ENCODE assay signal across 12 cellular contexts in genomic region chr7:99395616-99396327, GRCh38. TPM values are rescaled to one million over a fixed set of nuclear protein-coding genes. Genes with fewer than 3 reads are reported as not detected.
A peak's percentile ranks its signal among the peaks of the same experiment; 100 is the strongest.
DNase-seq lines count a peak whose midpoint lies in the region; ATAC-seq and TF ChIP-seq lines count a peak whose summit lies in the region.
"Had no signal": no experiment of that assay in that cellular context is flagged by ENCODE, and none has a peak within 500 bp of the region (broad histone marks: within the 10 kb centered on the region; RNA-seq: fewer than 3 reads in every experiment).

No MANE protein-coding gene starts in this region.

- no peak for TF ChIP-seq CTCF in mesothelial cell of epicardium (IDR thresholded peaks at IDR 0.05; ENCODE audit: unreplicated experiment)

- CTCF ChIA-PET in activated CD4-positive, alpha-beta T cell treated with anti-CD3 and anti-CD28 coated beads, Interleukin-2, amount 10 ng/mL, durations not matched to agents 7 days and 5 days (lab: Charles Lee) = no interaction called here

- DNase-seq in activated CD4-positive, alpha-beta T cell treated with anti-CD3 and anti-CD28 coated beads, Interleukin-2, amount 10 ng/mL, durations not matched to agents 7 days and 5 days = no peak
- DNase-seq in activated CD4-positive, alpha-beta T cell treated with anti-CD3 and anti-CD28 coated beads, Interleukin-2, amount 50 U/mL, for 1 hour = no peak
- DNase-seq in activated naive CD8-positive, alpha-beta T cell treated with anti-CD3 and anti-CD28 coated beads, Interleukin-2, amount 10 ng/mL, durations not matched to agents 7 days and 5 days = no peak
- no peak for DNase-seq in mesothelial cell of epicardium (ENCODE audit: low spot score in 2 of 2, unreplicated experiment in 2 of 2)
- no peak for DNase-seq in NCI-H2107 treated with DMSO at 0.1 percent for 48 hours (lab: John Stamatoyannopoulos, UW; ENCODE audit: unreplicated experiment)
- no peak for DNase-seq in GM03348 (ENCODE audit: low spot score)
- DNase-seq in kidney tubule cell (ENCODE audit: low spot score) = no peak
- DNase-seq: dermis blood vessel endothelial cell, pancreas, Peyer's patch, upper lobe of right lung had no signal

- no peak for ATAC-seq in activated naive CD8-positive, alpha-beta T cell treated with anti-CD3 and anti-CD28 coated beads, Interleukin-2, amount 10 ng/mL, durations not matched to agents 7 days and 5 days (ENCODE audit: low read depth)
- ATAC-seq: pancreas, upper lobe of right lung had no signal

- POLR2A ChIA-PET in activated CD4-positive, alpha-beta T cell treated with anti-CD3 and anti-CD28 coated beads, Interleukin-2, amount 10 ng/mL, durations not matched to agents 7 days and 5 days (lab: Charles Lee) = no interaction called here
- POLR2A ChIA-PET in activated naive CD8-positive, alpha-beta T cell treated with anti-CD3 and anti-CD28 coated beads, Interleukin-2, amount 10 ng/mL, durations not matched to agents 7 days and 5 days (lab: Charles Lee) = interaction anchor here (7.3 kb wide), 1 partner anchor 12 kb away, joined by 67 read pairs; the partner anchor contains the start of genes BUD31 and PDAP1

- no peaks in the 10 kb centered on the region for H3K9me3 Mint-ChIP-seq in activated CD4-positive, alpha-beta T cell treated with anti-CD3 and anti-CD28 coated beads, Interleukin-2, amount 10 ng/mL, durations not matched to agents 7 days and 5 days
- no peaks in the 10 kb centered on the region for H3K9me3 Mint-ChIP-seq in activated naive CD8-positive, alpha-beta T cell treated with anti-CD3 and anti-CD28 coated beads, Interleukin-2, amount 10 ng/mL, durations not matched to agents 7 days and 5 days
- H3K9me3 Mint-ChIP-seq in mesothelial cell of epicardium = no peaks in the 10 kb centered on the region

- peaks cover 72% of the 10 kb centered on the region for H3K36me3 Mint-ChIP-seq in activated CD4-positive, alpha-beta T cell treated with anti-CD3 and anti-CD28 coated beads, Interleukin-2, amount 10 ng/mL, durations not matched to agents 7 days and 5 days (ENCODE audit: low read depth)
- H3K36me3 Mint-ChIP-seq in activated naive CD8-positive, alpha-beta T cell treated with anti-CD3 and anti-CD28 coated beads, Interleukin-2, amount 10 ng/mL, durations not matched to agents 7 days and 5 days = peaks cover 12% of the 10 kb centered on the region
- H3K36me3 Mint-ChIP-seq in mesothelial cell of epicardium = peaks cover 15% of the 10 kb centered on the region

- no peak overlapping the region for H3K4me3 Mint-ChIP-seq in activated CD4-positive, alpha-beta T cell treated with anti-CD3 and anti-CD28 coated beads, Interleukin-2, amount 10 ng/mL, durations not matched to agents 7 days and 5 days
- no peak overlapping the region for H3K4me3 Mint-ChIP-seq in activated naive CD8-positive, alpha-beta T cell treated with anti-CD3 and anti-CD28 coated beads, Interleukin-2, amount 10 ng/mL, durations not matched to agents 7 days and 5 days
- no peak overlapping the region for H3K4me3 Mint-ChIP-seq in mesothelial cell of epicardium

- H3K27ac Mint-ChIP-seq in activated CD4-positive, alpha-beta T cell treated with anti-CD3 and anti-CD28 coated beads, Interleukin-2, amount 10 ng/mL, durations not matched to agents 7 days and 5 days = peak overlapping the region; percentile 57
- H3K27ac Mint-ChIP-seq in activated naive CD8-positive, alpha-beta T cell treated with anti-CD3 and anti-CD28 coated beads, Interleukin-2, amount 10 ng/mL, durations not matched to agents 7 days and 5 days = peak overlapping the region; percentile 30
- peak overlapping the region; percentile 34 for H3K27ac Mint-ChIP-seq in mesothelial cell of epicardium

- H3K27me3 Mint-ChIP-seq in activated CD4-positive, alpha-beta T cell treated with anti-CD3 and anti-CD28 coated beads, Interleukin-2, amount 10 ng/mL, durations not matched to agents 7 days and 5 days = no peaks in the 10 kb centered on the region
- H3K27me3 Mint-ChIP-seq in activated naive CD8-positive, alpha-beta T cell treated with anti-CD3 and anti-CD28 coated beads, Interleukin-2, amount 10 ng/mL, durations not matched to agents 7 days and 5 days = no peaks in the 10 kb centered on the region
- H3K27me3 Mint-ChIP-seq in mesothelial cell of epicardium (ENCODE audit: low read depth) = no peaks in the 10 kb centered on the region

- peaks cover 36% of the 10 kb centered on the region for H3K4me1 Mint-ChIP-seq in activated CD4-positive, alpha-beta T cell treated with anti-CD3 and anti-CD28 coated beads, Interleukin-2, amount 10 ng/mL, durations not matched to agents 7 days and 5 days
- H3K4me1 Mint-ChIP-seq in activated naive CD8-positive, alpha-beta T cell treated with anti-CD3 and anti-CD28 coated beads, Interleukin-2, amount 10 ng/mL, durations not matched to agents 7 days and 5 days = peaks cover 13% of the 10 kb centered on the region
- H3K4me1 Mint-ChIP-seq in mesothelial cell of epicardium = peaks cover 14% of the 10 kb centered on the region

- peak; percentile 28 for TF ChIP-seq POLR2A in GM15510 (IDR thresholded peaks at IDR 0.05; ENCODE audit: borderline replicate concordance, extremely low read depth, insufficient read length)

RNA-seq across cellular contexts. Expression of gene PDAP1, which starts 12.6 kb away (rescaled TPM):
- total RNA-seq in activated CD4-positive, alpha-beta T cell treated with anti-CD3 and anti-CD28 coated beads, Interleukin-2, amount 10 ng/mL, durations not matched to agents 7 days and 5 days = 10 to 100 TPM; 81.4 to 81.9 TPM
- total RNA-seq in activated naive CD8-positive, alpha-beta T cell treated with anti-CD3 and anti-CD28 coated beads, Interleukin-2, amount 10 ng/mL, durations not matched to agents 7 days and 5 days = 10 to 100 TPM; 87.1 to 93.5 TPM
- 98.2 to 103 TPM (median 99.4 TPM) in 3 replicates for total RNA-seq in mesothelial cell of epicardium

RNA-seq across cellular contexts. Expression of gene BUD31, which starts 13.0 kb away (rescaled TPM):
- 100 to 1,000 TPM in 1 of 2 experiments, 10 to 100 TPM in 1; 94.2 to 115 TPM for total RNA-seq in activated CD4-positive, alpha-beta T cell treated with anti-CD3 and anti-CD28 coated beads, Interleukin-2, amount 10 ng/mL, durations not matched to agents 7 days and 5 days
- total RNA-seq in activated naive CD8-positive, alpha-beta T cell treated with anti-CD3 and anti-CD28 coated beads, Interleukin-2, amount 10 ng/mL, durations not matched to agents 7 days and 5 days = 10 to 100 TPM; 80.8 to 90.4 TPM
- 63.1 to 79.2 TPM (median 70.3 TPM) in 3 replicates for total RNA-seq in mesothelial cell of epicardium

RNA-seq across cellular contexts. Expression of gene ARPC1B, which starts 21.2 kb away (rescaled TPM):
- total RNA-seq in activated CD4-positive, alpha-beta T cell treated with anti-CD3 and anti-CD28 coated beads, Interleukin-2, amount 10 ng/mL, durations not matched to agents 7 days and 5 days = 100 to 1,000 TPM; 361 to 399 TPM
- 100 to 1,000 TPM; 318 to 319 TPM for total RNA-seq in activated naive CD8-positive, alpha-beta T cell treated with anti-CD3 and anti-CD28 coated beads, Interleukin-2, amount 10 ng/mL, durations not matched to agents 7 days and 5 days
- total RNA-seq in mesothelial cell of epicardium = 30.0 to 35.3 TPM (median 32.5 TPM) in 3 replicates

RNA-seq across cellular contexts. Expression of gene PTCD1, which starts 42.8 kb away (rescaled TPM):
- 1 to 10 TPM; 5.7 to 8.6 TPM for total RNA-seq in activated CD4-positive, alpha-beta T cell treated with anti-CD3 and anti-CD28 coated beads, Interleukin-2, amount 10 ng/mL, durations not matched to agents 7 days and 5 days
- total RNA-seq in activated naive CD8-positive, alpha-beta T cell treated with anti-CD3 and anti-CD28 coated beads, Interleukin-2, amount 10 ng/mL, durations not matched to agents 7 days and 5 days = 10 to 100 TPM; 10.7 to 11.1 TPM
- total RNA-seq in mesothelial cell of epicardium = 6.7 to 12.3 TPM (median 10.5 TPM) in 3 replicates

RNA-seq across cellular contexts. Expression of gene CPSF4, which starts 43.0 kb away (rescaled TPM):
- 10 to 100 TPM; 58.5 to 61.9 TPM for total RNA-seq in activated CD4-positive, alpha-beta T cell treated with anti-CD3 and anti-CD28 coated beads, Interleukin-2, amount 10 ng/mL, durations not matched to agents 7 days and 5 days
- total RNA-seq in activated naive CD8-positive, alpha-beta T cell treated with anti-CD3 and anti-CD28 coated beads, Interleukin-2, amount 10 ng/mL, durations not matched to agents 7 days and 5 days = 10 to 100 TPM; 61.5 to 62.1 TPM
- total RNA-seq in mesothelial cell of epicardium = 67.5 to 72.8 TPM (median 69.5 TPM) in 3 replicates
